Comparison of ENCODE assay signal across 8 cellular contexts in the genomic region with DNA sequence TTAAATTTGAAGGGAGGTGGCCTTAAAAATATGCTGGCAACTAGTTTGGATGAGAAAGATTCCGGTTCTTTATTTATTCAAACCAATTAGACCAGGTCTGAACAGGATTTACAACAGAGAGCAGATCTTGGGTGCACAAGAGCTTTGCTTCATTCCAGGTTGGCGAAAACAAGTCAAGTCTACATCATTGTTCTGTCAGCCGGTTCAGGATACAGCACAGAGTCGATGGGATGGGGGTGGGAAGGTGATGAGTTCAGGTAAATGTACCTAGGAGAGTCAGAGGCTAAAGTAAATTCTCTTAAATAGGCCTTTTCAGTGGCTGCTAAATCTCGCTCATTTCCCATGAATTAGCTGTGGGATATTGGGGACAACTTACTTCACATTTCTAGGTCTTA. TPM values are rescaled to one million over a fixed set of nuclear protein-coding genes. Genes with fewer than 3 reads are reported as not detected.
DNase-seq lines count a peak whose midpoint lies in the region; ATAC-seq and TF ChIP-seq lines count a peak whose summit lies in the region.

No MANE protein-coding gene starts in this region.

- H3K27me3 ChIP-seq in endodermal cell (ENCODE audit: control insufficient read depth, insufficient read depth, low read length, poor library complexity, severe bottlenecking) (no peaks in the 10 kb centered on the region), ovary (no peaks in the 10 kb centered on the region)

- ATAC-seq in GM21619 (IDR thresholded peaks at IDR 0.05; ENCODE audit: unreplicated experiment) (no peak), GM18517 (IDR thresholded peaks at IDR 0.05; ENCODE audit: unreplicated experiment) (no peak)

- 54 to 73% methylated on average over 3 to 5 of the region's 5 CpGs for WGBS in endodermal cell (ENCODE audit: insufficient coverage in 1 of 2, insufficient read length in 1 of 2), 2 experiments
- 50 to 52% (median 52%) methylated on average over 5 of the region's 5 CpGs for WGBS in ovary, 3 donors

- H3K27me3 Mint-ChIP-seq in endodermal cell (ENCODE audit: insufficient read depth), result no peaks in the 10 kb centered on the region

- H3K9ac ChIP-seq in endodermal cell (ENCODE audit: extremely low read depth, low read length, poor library complexity, severe bottlenecking), result peak overlapping the region; percentile 24

- no peak for TF ChIP-seq POLR2A in ovary (IDR thresholded peaks at IDR 0.05)

- no peak for TF ChIP-seq CTCF in endodermal cell (conservative IDR thresholded peaks at IDR 0.05)
- no peak for TF ChIP-seq CTCF in ovary (IDR thresholded peaks at IDR 0.05)

- H3K4me3 ChIP-seq in endodermal cell (ENCODE audit: low read length), result peak overlapping the region; percentile 96
- peak overlapping the region; percentile 82 for H3K4me3 ChIP-seq in ovary

- no peaks in the 10 kb centered on the region for H3K9me3 ChIP-seq in endodermal cell (ENCODE audit: control insufficient read depth, low read length)
- no peaks in the 10 kb centered on the region for H3K9me3 ChIP-seq in ovary

- no peak for TF ChIP-seq EP300 in ovary (IDR thresholded peaks at IDR 0.05)

- H3K9me3 Mint-ChIP-seq in endodermal cell, result no peaks in the 10 kb centered on the region

- peaks cover 13% of the 10 kb centered on the region for H3K4me1 ChIP-seq in endodermal cell (ENCODE audit: control insufficient read depth, insufficient read depth, low read length)
- peaks cover 4% of the 10 kb centered on the region for H3K4me1 ChIP-seq in ovary (ENCODE audit: insufficient read depth)

- H3K27ac ChIP-seq in endodermal cell (ENCODE audit: low read depth, low read length) (no peak overlapping the region), ovary (no peak overlapping the region)

- H3K36me3 Mint-ChIP-seq in endodermal cell (ENCODE audit: low read depth), result no peaks in the 10 kb centered on the region

- peak overlapping the region; percentile 94 for H3K27ac Mint-ChIP-seq in endodermal cell

- DNase-seq in DMS53 treated with DMSO at 0.1 percent for 48 hours (lab: John Stamatoyannopoulos, UW; ENCODE audit: unreplicated experiment) (peak; percentile 80), NCI-H69 (lab: John Stamatoyannopoulos, UW) (peak; percentile 43), endodermal cell (peak; percentile 53), ovary (no peak), SKM-1 (lab: John Stamatoyannopoulos, UW; ENCODE audit: unreplicated experiment) (no peak), globus pallidus (ENCODE audit: low spot score) (no peak)

- intact Hi-C loops in ovary (cut with DNase I), result loop anchor here in 3 of 4 donors (5.0 to 10.0 kb wide), 3 partner anchors 133 to 138 kb away; no protein-coding TSS in a partner anchor

- H3K4me1 Mint-ChIP-seq in endodermal cell, result peaks cover 45% of the 10 kb centered on the region

- peak overlapping the region; percentile 87 for H3K4me3 Mint-ChIP-seq in endodermal cell

- H3K36me3 ChIP-seq in endodermal cell (ENCODE audit: control insufficient read depth, insufficient read depth, low read length) (no peaks in the 10 kb centered on the region), ovary (no peaks in the 10 kb centered on the region)

RNA-seq across cellular contexts. Expression of a gene that starts 0.9 kb away (rescaled TPM):
- total RNA-seq in endodermal cell (10 to 100 TPM; 23.2 to 24.5 TPM), ovary (10 to 100 TPM; 28.7 to 47.9 (median 40.2) TPM)
- polyA plus RNA-seq in endodermal cell (2013, experiment 1 of 2), result 20.2 TPM
- 19.0 TPM for polyA plus RNA-seq in endodermal cell (2013, experiment 2 of 2)
- 10 to 100 TPM; 24.0 to 33.1 TPM for polyA plus RNA-seq in ovary

Comparison
In these comparisons a context has a peak if more than half of its experiments do, and no peak if none do; other contexts are left out.
1. DNase-seq: peak in DMS53 treated with DMSO at 0.1 percent for 48 hours (single experiment), NCI-H69 (single experiment) and endodermal cell (single experiment); none in ovary (0 of 5), SKM-1 (single experiment) and globus pallidus (single experiment).